In genomic region chr3:149713730-149714654, GRCh38 we compare ENCODE assay signal across 25 cellular contexts.
"Had no signal": no experiment of that assay in that cellular context is flagged by ENCODE, and none has a peak within 500 bp of the region (broad histone marks: within the 10 kb centered on the region; RNA-seq: fewer than 3 reads in every experiment).

No MANE protein-coding gene starts in this region.

- H3K4me2 ChIP-seq: smooth muscle cell had no signal

- H3K27me3 ChIP-seq: ascending aorta, brain microvascular endothelial cell had no signal

- H3K27ac Mint-ChIP-seq: activated CD8-positive, alpha-beta T cell treated with anti-CD3 and anti-CD28 coated beads, Interleukin-2, amount 10 ng/mL, durations not matched to agents 7 days and 5 days; activated naive CD4-positive, alpha-beta T cell treated with anti-CD3 and anti-CD28 coated beads, Interleukin-2, amount 50 U/mL, for 72 hours; activated T-helper 1 cell treated with anti-CD3 and anti-CD28 coated beads, Interleukin-12 subunit alpha, Interleukin-12 subunit beta, Interleukin-2, Interleukin-4 antibody, amounts not matched to agents 30 ng/mL and 10 ng/mL and 1 ng/mL, durations not matched to agents 14 hours and 24 hours and 36 hours; dendritic cell treated with granulocyte-macrophage colony-stimulating factor and Interleukin-4, amounts not matched to agents 40 ng/mL and 50 ng/mL, for 4 days; nephron; T-cell; T-helper 2 cell treated with Interferon-gamma antibody and Interleukin-4, amounts not matched to agents 5 μg/mL and 100 μg/mL, for 36 hours had no signal

- ATAC-seq: activated CD8-positive, alpha-beta T cell treated with anti-CD3 and anti-CD28 coated beads, Interleukin-2, amount 10 ng/mL, durations not matched to agents 7 days and 5 days; activated naive CD4-positive, alpha-beta T cell treated with anti-CD3 and anti-CD28 coated beads, Interleukin-2, amount 50 U/mL, for 72 hours; sciatic nerve; T-cell had no signal

- H3K36me3 Mint-ChIP-seq: activated naive CD4-positive, alpha-beta T cell treated with anti-CD3 and anti-CD28 coated beads, Interleukin-2, amount 50 U/mL, for 72 hours; T-cell had no signal

- FAIRE-seq: urothelium cell line had no signal

- DNase-seq: activated CD4-positive, alpha-beta T cell treated with anti-CD3 and anti-CD28 coated beads, Interleukin-2, amount 50 U/mL, for 1 hour; activated CD4-positive, CD25-positive, alpha-beta regulatory T cell treated with anti-CD3 and anti-CD28 coated beads, Interleukin-2, amount 50 U/mL, for 72 hours; activated CD8-positive, alpha-beta T cell treated with anti-CD3 and anti-CD28 coated beads, Interleukin-2, amount 10 ng/mL, durations not matched to agents 7 days and 5 days; brain microvascular endothelial cell; caudate nucleus; effector CD4-positive, alpha-beta T cell; foreskin melanocyte; kidney; mammary epithelial cell; midbrain; nucleus accumbens; stimulated activated CD4-positive, alpha-beta T cell treated with anti-CD3 and anti-CD28 coated beads, Interleukin-2, amount 100 ng/mL, for 48 hours; stimulated activated CD8-positive, alpha-beta memory T cell treated with anti-CD3 and anti-CD28 coated beads, Interleukin-4, amount 100 ng/mL, for 48 hours; stimulated activated naive CD4-positive, alpha-beta T cell; T-cell had no signal

- H3K27ac ChIP-seq: ascending aorta, brain microvascular endothelial cell, VCaP had no signal

- H3K4me3 ChIP-seq: ascending aorta, smooth muscle cell had no signal

- H3K9me3 Mint-ChIP-seq: activated naive CD4-positive, alpha-beta T cell treated with anti-CD3 and anti-CD28 coated beads, Interleukin-2, amount 50 U/mL, for 72 hours; activated T-helper 1 cell treated with anti-CD3 and anti-CD28 coated beads, Interleukin-12 subunit alpha, Interleukin-12 subunit beta, Interleukin-2, Interleukin-4 antibody, amounts not matched to agents 30 ng/mL and 10 ng/mL and 1 ng/mL, durations not matched to agents 14 hours and 24 hours and 36 hours; dendritic cell treated with granulocyte-macrophage colony-stimulating factor and Interleukin-4, amounts not matched to agents 40 ng/mL and 50 ng/mL, for 4 days; nephron; T-cell; T-helper 2 cell treated with Interferon-gamma antibody and Interleukin-4, amounts not matched to agents 5 μg/mL and 100 μg/mL, for 36 hours had no signal

- H3K27me3 Mint-ChIP-seq: T-cell had no signal

- H3K9me3 ChIP-seq: ascending aorta had no signal

- H3K4me3 Mint-ChIP-seq: activated CD8-positive, alpha-beta T cell treated with anti-CD3 and anti-CD28 coated beads, Interleukin-2, amount 10 ng/mL, durations not matched to agents 7 days and 5 days; activated T-helper 1 cell treated with anti-CD3 and anti-CD28 coated beads, Interleukin-12 subunit alpha, Interleukin-12 subunit beta, Interleukin-2, Interleukin-4 antibody, amounts not matched to agents 30 ng/mL and 10 ng/mL and 1 ng/mL, durations not matched to agents 14 hours and 24 hours and 36 hours; dendritic cell treated with granulocyte-macrophage colony-stimulating factor and Interleukin-4, amounts not matched to agents 40 ng/mL and 50 ng/mL, for 4 days; nephron; T-cell; T-helper 2 cell treated with Interferon-gamma antibody and Interleukin-4, amounts not matched to agents 5 μg/mL and 100 μg/mL, for 36 hours had no signal

- H3K36me3 ChIP-seq: ascending aorta, brain microvascular endothelial cell had no signal
